Comparison of ENCODE assay signal across 24 cellular contexts in the genomic region with DNA sequence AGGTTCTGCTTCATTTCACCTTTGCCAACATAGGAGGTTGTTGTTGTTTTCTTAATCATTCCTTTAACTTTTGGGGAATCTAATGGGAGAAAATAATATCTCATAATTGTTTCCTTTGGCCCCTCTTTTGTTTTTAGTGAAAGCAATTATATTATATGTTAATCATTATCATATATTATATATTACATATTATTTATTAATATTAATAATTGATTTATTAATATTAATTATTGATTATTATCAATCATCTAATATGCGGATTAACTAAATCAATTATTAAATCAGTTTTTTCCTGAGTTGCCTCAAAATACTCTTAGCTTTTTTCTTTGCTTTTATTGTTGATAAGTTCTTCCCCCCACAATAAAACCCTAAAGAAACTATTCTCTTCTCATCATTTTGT.
"Had no signal": no experiment of that assay in that cellular context is flagged by ENCODE, and none has a peak within 500 bp of the region (broad histone marks: within the 10 kb centered on the region; RNA-seq: fewer than 3 reads in every experiment).

No MANE protein-coding gene starts in this region.

- H3K4me1 ChIP-seq: parathyroid adenoma, psoas muscle, right lobe of liver, sigmoid colon, stomach, thyroid gland, tibial nerve, upper lobe of left lung, vagina had no signal

- H3K9me3 ChIP-seq: ovary, psoas muscle, right lobe of liver, sigmoid colon, stomach, thoracic aorta, thyroid gland, tibial nerve, upper lobe of left lung, vagina had no signal

- H3K4me2 ChIP-seq: neural progenitor cell had no signal

- ATAC-seq: psoas muscle; right cardiac atrium; right lobe of liver; stimulated activated naive B cell treated with anti-CD40 and anti-IgM and Interleukin-4, amounts not matched to agents 10 μg/mL and 1 μg/mL and 100 μg/mL, for 72 hours had no signal

- H3K9me3 Mint-ChIP-seq: nephron; neural progenitor cell; stimulated activated effector memory CD8-positive, alpha-beta T cell treated with anti-CD3 and anti-CD28 coated beads, Interleukin-12 subunit alpha, Interleukin-12 subunit beta, amount 100 ng/mL, for 72 hours had no signal

- DNase-seq: occipital lobe; ovary; posterior cingulate gyrus; psoas muscle; right cardiac atrium; right lobe of liver; sigmoid colon; small intestine; stimulated activated naive B cell treated with anti-CD40 and anti-IgM and Interleukin-4, amounts not matched to agents 10 μg/mL and 1 μg/mL and 100 μg/mL, for 72 hours; stimulated activated naive CD4-positive, alpha-beta T cell treated with Interleukin-2 at 50 U/mL for 16 hours; stomach; thyroid gland; trophoblast cell; upper lobe of left lung had no signal

- H3K4me1 Mint-ChIP-seq: nephron; stimulated activated naive B cell treated with anti-CD40 and anti-IgM and Interleukin-4, amounts not matched to agents 10 μg/mL and 1 μg/mL and 100 μg/mL, for 72 hours had no signal

- H3K27ac Mint-ChIP-seq: nephron; neural progenitor cell; progenitor cell of endocrine pancreas; stimulated activated effector memory CD8-positive, alpha-beta T cell treated with anti-CD3 and anti-CD28 coated beads, Interleukin-12 subunit alpha, Interleukin-12 subunit beta, amount 100 ng/mL, for 72 hours; stimulated activated naive B cell treated with anti-CD40 and anti-IgM and Interleukin-4, amounts not matched to agents 10 μg/mL and 1 μg/mL and 100 μg/mL, for 72 hours; stimulated activated naive CD8-positive, alpha-beta T cell treated with anti-CD3 and anti-CD28 coated beads, Interleukin-15, Interleukin-2, amounts not matched to agents 100 ng/mL and 50 ng/mL, for 24 hours had no signal

- H3K4me3 ChIP-seq: neural progenitor cell, ovary, psoas muscle, right lobe of liver, sigmoid colon, stomach, thoracic aorta, thyroid gland, tibial nerve, upper lobe of left lung, vagina had no signal

- H3K9ac ChIP-seq: neural progenitor cell, parathyroid adenoma had no signal

- H3K79me2 ChIP-seq: parathyroid adenoma had no signal

- H3K27me3 ChIP-seq: neural progenitor cell, ovary, right lobe of liver, stomach, thyroid gland, tibial nerve, upper lobe of left lung, vagina had no signal

- H3K36me3 Mint-ChIP-seq: neural progenitor cell; stimulated activated effector memory CD8-positive, alpha-beta T cell treated with anti-CD3 and anti-CD28 coated beads, Interleukin-12 subunit alpha, Interleukin-12 subunit beta, amount 100 ng/mL, for 72 hours; stimulated activated naive B cell treated with anti-CD40 and anti-IgM and Interleukin-4, amounts not matched to agents 10 μg/mL and 1 μg/mL and 100 μg/mL, for 72 hours had no signal

- H3K27ac ChIP-seq: neural progenitor cell, ovary, parathyroid adenoma, psoas muscle, right lobe of liver, sigmoid colon, stomach, thoracic aorta, thyroid gland, tibial nerve, upper lobe of left lung, vagina had no signal

- H3K4me3 Mint-ChIP-seq: nephron; neural progenitor cell; stimulated activated effector memory CD8-positive, alpha-beta T cell treated with anti-CD3 and anti-CD28 coated beads, Interleukin-12 subunit alpha, Interleukin-12 subunit beta, amount 100 ng/mL, for 72 hours; stimulated activated naive B cell treated with anti-CD40 and anti-IgM and Interleukin-4, amounts not matched to agents 10 μg/mL and 1 μg/mL and 100 μg/mL, for 72 hours; stimulated activated naive CD8-positive, alpha-beta T cell treated with anti-CD3 and anti-CD28 coated beads, Interleukin-15, Interleukin-2, amounts not matched to agents 100 ng/mL and 50 ng/mL, for 24 hours had no signal

- H3K36me3 ChIP-seq: neural progenitor cell, ovary, right lobe of liver, sigmoid colon, stomach, thoracic aorta, thyroid gland, tibial nerve, upper lobe of left lung, vagina had no signal

- FAIRE-seq: small intestine, urothelium cell line had no signal

- H3K27me3 Mint-ChIP-seq: stimulated activated naive CD8-positive, alpha-beta T cell treated with anti-CD3 and anti-CD28 coated beads, Interleukin-15, Interleukin-2, amounts not matched to agents 100 ng/mL and 50 ng/mL, for 24 hours had no signal

- H2AFZ ChIP-seq: neural progenitor cell, parathyroid adenoma had no signal
